Comparison of ENCODE assay signal across 8 cellular contexts in genomic region chr2:97663962-97664635, GRCh38. TPM values are rescaled to one million over a fixed set of nuclear protein-coding genes. Genes with fewer than 3 reads are reported as not detected.
DNase-seq lines count a peak whose midpoint lies in the region; ATAC-seq and TF ChIP-seq lines count a peak whose summit lies in the region.

TSS of gene ACTR1B (minus strand) at chr2:97664044. CDS start at chr2:97663890, 154 bp downstream.

- no peaks in the 10 kb centered on the region for H3K9me3 ChIP-seq in testis

- peaks cover 16% of the 10 kb centered on the region for H3K4me1 ChIP-seq in testis

- TF ChIP-seq POLR2A in testis (IDR thresholded peaks at IDR 0.05) = peak; percentile 88

- ATAC-seq in HG02642 (IDR thresholded peaks at IDR 0.05; ENCODE audit: poor library complexity, unreplicated experiment) (peak; percentile 87), omental fat pad (ENCODE audit: low FRiP score) (peak; percentile 94)

- peak; percentile 99 for DNase-seq in GM12865 (ENCODE audit: low read depth)
- peak; percentile 96 for DNase-seq in NCI-H1105 (lab: John Stamatoyannopoulos, UW)
- peak; percentile 98 for DNase-seq in SKM-1 treated with dmso at 0.1 percent for 144 hours (lab: John Stamatoyannopoulos, UW; ENCODE audit: unreplicated experiment)
- peak; percentile 100 for DNase-seq in glomerular visceral epithelial cell (ENCODE audit: extremely low spot score)
- peak; percentile 81 for DNase-seq in omental fat pad (ENCODE audit: low spot score)
- DNase-seq in testis = peak; percentile 99

- H3K9me3 Mint-ChIP-seq in activated naive CD8-positive, alpha-beta T cell (ENCODE audit: low read depth) = no peaks in the 10 kb centered on the region

- intact Hi-C loops in testis (cut with DNase I; ENCODE audit: low total_unique reads) = no loop called here

- TF ChIP-seq CTCF in GM12865 (IDR thresholded peaks at IDR 0.05; ENCODE audit: insufficient read depth, low read depth, low read length, missing control alignments) (peak; percentile 41), omental fat pad (IDR thresholded peaks at IDR 0.05) (no peak), testis (IDR thresholded peaks at IDR 0.05) (peak; percentile 46 to 64 (median 60))

- peak within 1 kb of the TSS; percentile 96 for H3K4me3 Mint-ChIP-seq in activated naive CD8-positive, alpha-beta T cell

- H3K4me3 ChIP-seq in GM12865 (ENCODE audit: low read depth, low read length) (peak within 1 kb of the TSS; percentile 85), testis (peak within 1 kb of the TSS; percentile 66 to 89)

- H3K36me3 Mint-ChIP-seq in activated naive CD8-positive, alpha-beta T cell = peaks cover 4% of the 10 kb centered on the region

- 0% methylated on average over 32 to 56 of the region's 60 CpGs for WGBS in testis, 2 donors

- H3K27me3 Mint-ChIP-seq in activated naive CD8-positive, alpha-beta T cell = no peaks in the 10 kb centered on the region

- peak within 1 kb of the TSS; percentile 100 for H3K27ac Mint-ChIP-seq in activated naive CD8-positive, alpha-beta T cell

- H3K36me3 ChIP-seq in testis (ENCODE audit: low read depth, missing control alignments) = no peaks in the 10 kb centered on the region

- H3K27me3 ChIP-seq in testis = no peaks in the 10 kb centered on the region

- H3K27ac ChIP-seq in testis = peak within 1 kb of the TSS; percentile 88 to 92

- peaks cover 27% of the 10 kb centered on the region for H3K4me1 Mint-ChIP-seq in activated naive CD8-positive, alpha-beta T cell (ENCODE audit: low read depth)

RNA-seq across cellular contexts. Expression of gene ACTR1B, which starts in this region (rescaled TPM):
- total RNA-seq in omental fat pad (10 to 100 TPM; 33.2 to 96.3 (median 54.1) TPM), testis (10 to 100 TPM; 56.3 to 81.0 TPM)
- 43.0 TPM for polyA plus RNA-seq in testis (ENCODE audit: insufficient read depth, low read depth, low replicate concordance)

Comparison
In these comparisons a context has a peak if more than half of its experiments do, and no peak if none do; other contexts are left out.
1. Peak in every context shown above with its lines: DNase-seq, ATAC-seq, H3K4me3 ChIP-seq and H3K27ac ChIP-seq.
2. CTCF ChIP-seq: peak in GM12865 (single experiment) and testis (3 of 3); none in omental fat pad (0 of 3).